In the genomic region with DNA sequence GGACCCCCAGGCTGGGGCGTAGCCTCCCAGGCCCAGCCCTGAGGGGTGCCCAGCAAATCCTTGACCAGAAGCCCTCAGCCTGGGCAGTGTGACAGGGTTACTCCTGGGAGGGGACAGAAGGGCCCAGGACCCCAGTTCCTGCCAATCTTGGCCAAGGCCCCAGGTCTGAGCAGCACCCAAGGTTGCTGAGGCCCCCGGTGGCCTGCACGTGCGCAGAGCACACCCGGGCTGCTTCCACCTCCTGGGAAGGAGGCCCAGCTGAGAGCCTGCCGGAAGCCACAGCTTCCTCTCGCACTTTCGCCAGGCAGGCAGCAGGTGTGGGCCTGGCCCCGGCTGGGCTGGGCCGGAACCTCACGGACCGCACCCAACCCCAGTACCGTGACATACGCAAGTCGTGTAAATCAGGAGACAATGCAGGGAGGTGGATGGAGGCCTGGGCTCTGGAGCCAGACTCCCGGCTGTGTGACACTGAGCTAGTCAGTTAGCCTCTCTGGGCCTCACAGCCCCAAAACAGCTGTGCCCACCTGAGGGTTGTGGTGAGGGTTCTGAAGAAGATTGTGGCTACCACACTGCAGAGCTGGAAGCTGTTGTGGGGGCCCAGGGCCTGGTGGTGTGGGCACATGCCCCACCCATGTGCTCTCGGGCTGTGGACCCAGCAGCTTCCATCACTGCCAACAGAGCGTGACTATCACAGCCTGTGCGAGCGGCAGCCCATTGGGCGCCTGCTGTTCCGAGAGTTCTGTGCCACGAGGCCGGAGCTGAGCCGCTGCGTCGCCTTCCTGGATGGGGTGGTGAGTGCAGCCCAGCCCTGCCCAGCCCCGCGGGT, we compare ENCODE assay signal across 8 cellular contexts. TPM values are rescaled to one million over a fixed set of nuclear protein-coding genes. Genes with fewer than 3 reads are reported as not detected.
DNase-seq lines count a peak whose midpoint lies in the region; ATAC-seq and TF ChIP-seq lines count a peak whose summit lies in the region.

No MANE protein-coding gene starts in this region.

- H3K9me3 Mint-ChIP-seq in type B pancreatic cell = no peaks in the 10 kb centered on the region

- H3K27ac Mint-ChIP-seq in type B pancreatic cell = no peak overlapping the region

- no peaks in the 10 kb centered on the region for H3K27me3 ChIP-seq in dorsolateral prefrontal cortex

- no peaks in the 10 kb centered on the region for H3K27me3 Mint-ChIP-seq in type B pancreatic cell

- no peak overlapping the region for H3K4me3 Mint-ChIP-seq in type B pancreatic cell

- intact Hi-C loops in dorsolateral prefrontal cortex (cut with DNase I) = no loop called here

- peak overlapping the region in 1 of 59 donors; percentile 15 for H3K4me3 ChIP-seq in dorsolateral prefrontal cortex

- peak overlapping the region in 53 of 59 donors; percentile 3 to 85 (median 63) for H3K27ac ChIP-seq in dorsolateral prefrontal cortex

- ATAC-seq in GM19023 (IDR thresholded peaks at IDR 0.05; ENCODE audit: unreplicated experiment) = peak; percentile 41
- ATAC-seq in HG03064 (IDR thresholded peaks at IDR 0.05; ENCODE audit: low read depth, unreplicated experiment) = peak; percentile 38

- H3K4me1 Mint-ChIP-seq in type B pancreatic cell (ENCODE audit: unreplicated experiment) = peaks cover 14% of the 10 kb centered on the region

- DNase-seq in T-helper 9 cell (peak; percentile 55), dorsolateral prefrontal cortex (peak in 1 of 10 donors; percentile 69), type B pancreatic cell (ENCODE audit: extremely low spot score, unreplicated experiment) (no peak), SHP77 (lab: John Stamatoyannopoulos, UW) (no peak), NCI-H774 (lab: John Stamatoyannopoulos, UW) (no peak)
- DNase-seq in stimulated activated CD4-positive, alpha-beta T cell treated with anti-CD3 and anti-CD28 coated beads, Interleukin-4, amount 100 ng/mL, for 48 hours (ENCODE audit: low read depth in 2 of 2) = peak; percentile 65 to 71

- H3K36me3 Mint-ChIP-seq in type B pancreatic cell = no peaks in the 10 kb centered on the region

- TF ChIP-seq CTCF in dorsolateral prefrontal cortex (IDR thresholded peaks at IDR 0.05 in 54 of 56, conservative IDR thresholded peaks at IDR 0.05 in 2 of 56; ENCODE audit: low read depth in 1 of 56, partially characterized antibody in 56 of 56) (no peak), type B pancreatic cell (conservative IDR thresholded peaks at IDR 0.05) (no peak)

RNA-seq across cellular contexts. Expression of gene GRK6, which starts 5.1 kb away (rescaled TPM):
- total RNA-seq in dorsolateral prefrontal cortex = 10 to 100 TPM; 25.6 to 45.9 (median 34.0) TPM
- total RNA-seq in type B pancreatic cell (ENCODE audit: low replicate concordance) = 46.1 and 47.3 TPM in 2 replicates

RNA-seq across cellular contexts. Expression of gene PRR7, which starts 15.1 kb away (rescaled TPM):
- total RNA-seq in dorsolateral prefrontal cortex (10 to 100 TPM in 119 of 120 experiments, 1 to 10 TPM in 1; 8.4 to 26.6 (median 16.7) TPM), type B pancreatic cell (ENCODE audit: low replicate concordance) (5.9 and 8.8 TPM in 2 replicates)

RNA-seq across cellular contexts. Expression of gene F12, which starts 22.2 kb away (rescaled TPM):
- total RNA-seq in dorsolateral prefrontal cortex = 10 to 100 TPM in 15 of 120 experiments, 1 to 10 TPM in 105; 1.8 to 14.5 (median 7.5) TPM
- total RNA-seq in type B pancreatic cell (ENCODE audit: low replicate concordance) = 3.2 and 5.7 TPM in 2 replicates

RNA-seq across cellular contexts. Expression of gene PFN3, which starts 31.1 kb away (rescaled TPM):
- total RNA-seq in dorsolateral prefrontal cortex = not detected
- total RNA-seq in type B pancreatic cell (ENCODE audit: low replicate concordance) = not detected in 2 replicates

RNA-seq across cellular contexts. Expression of gene DBN1, which starts 41.9 kb away (rescaled TPM):
- total RNA-seq in dorsolateral prefrontal cortex = 100 to 1,000 TPM in 63 of 120 experiments, 10 to 100 TPM in 57; 46.8 to 130 (median 101) TPM
- 200 and 269 TPM in 2 replicates for total RNA-seq in type B pancreatic cell (ENCODE audit: low replicate concordance)

Comparison
In these comparisons a context has a peak if more than half of its experiments do, and no peak if none do; other contexts are left out.
1. DNase-seq: peak in T-helper 9 cell (single experiment) and stimulated activated CD4-positive, alpha-beta T cell treated with anti-CD3 and anti-CD28 coated beads, Interleukin-4, amount 100 ng/mL, for 48 hours (2 of 2); none in type B pancreatic cell (single experiment), SHP77 (0 of 2) and NCI-H774 (single experiment).